ENCODE assay signal across 8 cellular contexts in the genomic region with DNA sequence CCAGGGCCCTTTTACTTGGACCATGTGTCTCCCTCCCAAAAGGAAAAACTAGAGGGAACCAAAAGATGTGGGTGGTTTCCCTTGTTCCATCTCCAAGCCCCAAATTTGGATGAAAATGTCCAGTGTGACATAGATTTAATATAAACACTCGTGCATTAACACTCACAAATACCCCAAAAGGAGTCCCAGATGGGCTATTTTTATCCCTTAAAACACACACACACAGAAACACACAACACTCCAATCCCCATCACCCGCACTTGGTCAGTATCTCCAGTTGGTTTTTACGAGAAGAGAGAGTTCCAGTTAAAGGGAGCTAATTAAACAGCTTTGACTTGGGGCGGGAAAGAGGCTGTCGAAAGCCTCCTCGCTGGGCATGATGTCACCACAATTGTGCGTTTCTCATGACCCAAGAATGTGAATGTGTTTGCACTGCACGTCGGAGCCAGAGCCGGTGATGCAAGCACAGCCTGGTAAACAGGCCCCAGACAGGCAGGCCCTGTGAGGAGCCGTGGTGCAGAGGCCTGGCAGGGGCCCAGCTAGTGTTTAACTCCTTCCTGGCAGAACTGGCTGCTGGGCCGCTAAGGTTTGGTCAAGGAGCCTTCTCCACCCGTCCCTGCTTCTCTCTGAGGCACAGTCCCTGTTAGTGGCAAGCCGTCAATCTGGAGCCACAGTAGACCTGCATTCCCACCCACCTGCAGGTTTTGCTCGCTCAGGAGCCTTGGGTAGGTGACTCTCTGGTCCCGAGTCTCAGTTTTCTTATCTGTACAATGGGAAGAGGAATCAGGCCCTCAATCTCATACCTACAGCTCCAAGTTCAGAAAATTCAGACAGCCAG. TPM values are rescaled to one million over a fixed set of nuclear protein-coding genes. Genes with fewer than 3 reads are reported as not detected.
A peak's percentile ranks its signal among the peaks of the same experiment; 100 is the strongest.
DNase-seq lines count a peak whose midpoint lies in the region; ATAC-seq, FAIRE-seq and TF ChIP-seq lines count a peak whose summit lies in the region.

No MANE protein-coding gene starts in this region.

- no peak for TF ChIP-seq RAD21 in H1 (IDR thresholded peaks at IDR 0.05 in 1 of 2, conservative IDR thresholded peaks at IDR 0.05 in 1 of 2; ENCODE audit: low read depth in 2 of 2, low read length in 2 of 2)

- H3K4me1 ChIP-seq in H1 (replicated peaks in 1 of 4; ENCODE audit: control insufficient read depth in 3 of 4, insufficient read depth in 4 of 4, low read length in 3 of 4) (peaks cover 0 to 3% (median 0%) of the 10 kb centered on the region in 4 experiments; a peak in 1 of 7 replicates), mesodermal cell (ENCODE audit: control insufficient read depth, insufficient read depth, low read length, poor library complexity, severe bottlenecking) (peaks cover 21% of the 10 kb centered on the region)

- H2AFZ ChIP-seq in H1 (ENCODE audit: low read length), result peak overlapping the region; percentile 99

- H3K79me1 ChIP-seq in H1 (ENCODE audit: low read depth, low read length), result no peaks in the 10 kb centered on the region

- H3K4me3 ChIP-seq in H1 (ENCODE audit: extremely low read depth in 1 of 4, insufficient read depth in 2 of 4, low read depth in 3 of 4, low read length in 4 of 4), result no peak overlapping the region
- no peak overlapping the region for H3K4me3 ChIP-seq in mesodermal cell (ENCODE audit: extremely low read depth, insufficient read depth, low read length, poor library complexity, severe bottlenecking)

- TF ChIP-seq EP300 in H1 (IDR thresholded peaks at IDR 0.05; ENCODE audit: borderline replicate concordance in 1 of 2, low read depth in 2 of 2, low read length in 2 of 2), result no peak

- H3K9ac ChIP-seq in H1 (replicated peaks in 1 of 4; ENCODE audit: extremely low read depth in 1 of 4, low read depth in 3 of 4, low read length in 3 of 4), result no peak overlapping the region

- H3K27me3 ChIP-seq in H1 (replicated peaks in 1 of 4; ENCODE audit: control insufficient read depth in 3 of 4, extremely low read depth in 1 of 4, insufficient read depth in 3 of 4, low read length in 3 of 4), result no peaks in the 10 kb centered on the region

- no peak overlapping the region for H2AK5ac ChIP-seq in H1 (ENCODE audit: low read depth, low read length)

- H3K23me2 ChIP-seq in H1 (ENCODE audit: low read depth, low read length), result no peaks in the 10 kb centered on the region

- no peak overlapping the region for H3K27ac ChIP-seq in H1 (ENCODE audit: low read depth, low read length)
- peak overlapping the region; percentile 94 for H3K27ac ChIP-seq in mesodermal cell (ENCODE audit: low read depth, low read length, severe bottlenecking)

- WGBS in H1 (ENCODE audit: extremely low coverage in 1 of 2, insufficient coverage in 1 of 2, insufficient read length in 1 of 2, insufficient replicate concordance in 2 of 2, low coverage in 1 of 2, low lambda C conversion rate in 2 of 2, missing lambda C conversion rate in 1 of 2), 2 experiments, result 67% methylated on average over 15 of the region's 16 CpGs; no CpG with 5 or more reads in 1 of the 2 experiments
- 27 to 29% methylated on average over 9 to 11 of the region's 16 CpGs for WGBS in mesodermal cell (ENCODE audit: insufficient coverage in 2 of 2), 2 experiments

- H3K9me3 ChIP-seq in H1 (ENCODE audit: insufficient read depth in 2 of 2, low read depth in 1 of 2, low read length in 1 of 2) (no peaks in the 10 kb centered on the region), mesodermal cell (ENCODE audit: control insufficient read depth, low read length) (no peaks in the 10 kb centered on the region)

- CTCF ChIA-PET in H1 (lab: Charles Lee; ENCODE audit: partially characterized antibody), result interaction anchor here (0.7 to 2.3 kb wide), 3 partner anchors 27 to 49 kb away, joined by 3 to 10 read pairs (median 6); no protein-coding TSS in a partner anchor

- H3K4me2 ChIP-seq in H1 (ENCODE audit: insufficient read depth in 1 of 2, low read depth in 2 of 2, low read length in 2 of 2), result no peak overlapping the region

- H2BK20ac ChIP-seq in H1 (ENCODE audit: low read length), result no peak overlapping the region

- no peak overlapping the region for H3K4ac ChIP-seq in H1 (replicated peaks; ENCODE audit: insufficient read length, low read depth, low read length)

- H2BK5ac ChIP-seq in H1 (ENCODE audit: low read depth, low read length), result 0 out of 2 replicates have a peak overlapping the region, but pooled peaks have one; percentile 52

- no peaks in the 10 kb centered on the region for H4K20me1 ChIP-seq in H1 (replicated peaks in 1 of 2; ENCODE audit: control insufficient read depth in 1 of 2, insufficient read depth in 2 of 2, low read length in 2 of 2)

- ATAC-seq in HG02678 (IDR thresholded peaks at IDR 0.05; ENCODE audit: unreplicated experiment), result no peak

- H2BK120ac ChIP-seq in H1 (replicated peaks; ENCODE audit: low read depth, low read length), result no peak overlapping the region

- no peak overlapping the region for H3K23ac ChIP-seq in H1 (ENCODE audit: insufficient read length)

- TF ChIP-seq POLR2A in H1 (IDR thresholded peaks at IDR 0.05; ENCODE audit: control extremely low read depth in 1 of 2, low read depth in 2 of 2, low read length in 2 of 2), result no peak

- no peak overlapping the region for H2BK12ac ChIP-seq in H1 (ENCODE audit: low read depth, low read length)

- no peak for TF ChIP-seq CTCF in H1 (IDR thresholded peaks at IDR 0.05; ENCODE audit: control extremely low read depth in 1 of 3, insufficient read depth in 1 of 3, low read depth in 1 of 3, low read length in 3 of 3)

- no peak overlapping the region for H3K14ac ChIP-seq in H1 (ENCODE audit: insufficient read length)

- peak overlapping the region; percentile 98; the same call in 1 of the 2 replicates for H2BK15ac ChIP-seq in H1 (ENCODE audit: low read length)

- DNase-seq in DMS153 treated with DMSO at 0.1 percent for 48 hours (lab: John Stamatoyannopoulos, UW; ENCODE audit: unreplicated experiment) (peak; percentile 56), NCI-H446 (lab: John Stamatoyannopoulos, UW) (peak; percentile 80 to 85), H1 (ENCODE audit: low read depth in 1 of 2, low spot score in 2 of 2) (no peak), urothelium cell line (ENCODE audit: low spot score) (peak; percentile 94), GM19239 (ENCODE audit: insufficient read length, low spot score) (no peak)
- DNase-seq in activated CD8-positive, alpha-beta memory T cell treated with anti-CD3 and anti-CD28 coated beads for 24 hours, result no peak

- H3K36me3 ChIP-seq in H1 (ENCODE audit: control insufficient read depth in 2 of 4, insufficient read depth in 4 of 4, low read length in 3 of 4), result no peaks in the 10 kb centered on the region
- no peaks in the 10 kb centered on the region for H3K36me3 ChIP-seq in mesodermal cell (ENCODE audit: control insufficient read depth, insufficient read depth, low read length)

- no peak overlapping the region for H3K56ac ChIP-seq in H1 (replicated peaks; ENCODE audit: insufficient read length, low read depth, low read length)

- POLR2A ChIA-PET in H1 (lab: Charles Lee; ENCODE audit: partially characterized antibody), result interaction anchor here (0.9 to 1.7 kb wide), 3 partner anchors 9 to 86 kb away, joined by 3 to 4 read pairs (median 4); a partner anchor contains a TSS

- no peak overlapping the region for H4K5ac ChIP-seq in H1 (ENCODE audit: insufficient read length, low read depth, low read length)

- no peaks in the 10 kb centered on the region for H3K79me2 ChIP-seq in H1 (ENCODE audit: control insufficient read depth in 1 of 2, insufficient read depth in 2 of 2, low read length in 2 of 2)

- FAIRE-seq in H1 (lab: Jason Lieb, UNC), result no peak
- FAIRE-seq in urothelium cell line (lab: Jason Lieb, UNC), result peak; percentile 94
- no peak for FAIRE-seq in GM19239 (lab: Jason Lieb, UNC)

- no peak overlapping the region for H4K91ac ChIP-seq in H1 (replicated peaks; ENCODE audit: insufficient read length, low read length)

- no peak overlapping the region for H4K8ac ChIP-seq in H1 (ENCODE audit: extremely low read depth, insufficient read depth, low read length)

- H3K18ac ChIP-seq in H1 (ENCODE audit: extremely low read depth, low read length), result no peak overlapping the region; the same call in 1 of the 2 replicates

TF ChIP-seq in H1, 55 proteins besides CTCF, POLR2A, EP300 and RAD21 (continues in another document):
- TF ChIP-seq SIX5 (IDR thresholded peaks at IDR 0.05; ENCODE audit: low read depth, low read length) (no peak), EZH2 (IDR thresholded peaks at IDR 0.05; ENCODE audit: low read depth, low read length, severe bottlenecking) (no peak), POLR2AphosphoS5 (IDR thresholded peaks at IDR 0.05; ENCODE audit: low read depth, low read length) (no peak)

RNA-seq across cellular contexts. Expression of a gene that starts 25.6 kb away (rescaled TPM):
- total RNA-seq in H1 (2021; fragmentation: NEBNext Ultra II Directional; extraction: Animal tissue kit (Norgen Biotek cat#: 25700)), result 20.8 and 26.5 TPM in 2 replicates
- polyA plus RNA-seq in H1 (2011; rRNA removed), result 12.3 and 27.6 TPM in 2 replicates
- 9.2 TPM for polyA plus RNA-seq in H1 (2011; cell fraction: cytosol; rRNA removed)
- 31.0 TPM for polyA plus RNA-seq in H1 (2011; cell fraction: nucleus; rRNA removed)
- polyA plus RNA-seq in H1 (2012, experiment 1 of 2), result 6.7 to 15.9 TPM (median 13.8 TPM) in 4 replicates
- polyA plus RNA-seq in H1 (2012, experiment 2 of 2), result 8.5 TPM
- polyA plus RNA-seq in H1 (2013, experiment 1 of 2), result 17.8 TPM
- polyA plus RNA-seq in H1 (2013, experiment 2 of 2), result 16.7 TPM
- 4.6 and 9.1 TPM in 2 replicates for polyA minus RNA-seq in H1 (2011; rRNA and poly(A)+ RNA removed)
- 13.0 TPM for polyA minus RNA-seq in H1 (2011; cell fraction: cytosol; rRNA and poly(A)+ RNA removed)
- 10.4 TPM for polyA minus RNA-seq in H1 (2011; cell fraction: nucleus; rRNA and poly(A)+ RNA removed)
- polyA plus RNA-seq in mesodermal cell (2013, experiment 1 of 2), result 77.2 TPM
- 67.7 TPM for polyA plus RNA-seq in mesodermal cell (2013, experiment 2 of 2)

RNA-seq across cellular contexts. Expression of a gene that starts 51.8 kb away (rescaled TPM):
- total RNA-seq in H1 (2021; fragmentation: NEBNext Ultra II Directional; extraction: Animal tissue kit (Norgen Biotek cat#: 25700)), result 21.8 and 22.7 TPM in 2 replicates
- polyA plus RNA-seq in H1 (2011; rRNA removed), result 40.0 and 57.2 TPM in 2 replicates
- 33.4 TPM for polyA plus RNA-seq in H1 (2011; cell fraction: cytosol; rRNA removed)
- 32.8 TPM for polyA plus RNA-seq in H1 (2011; cell fraction: nucleus; rRNA removed)
- 9.6 to 22.1 TPM (median 16.4 TPM) in 4 replicates for polyA plus RNA-seq in H1 (2012, experiment 1 of 2)
- 28.2 TPM for polyA plus RNA-seq in H1 (2012, experiment 2 of 2)
- 50.7 TPM for polyA plus RNA-seq in H1 (2013, experiment 1 of 2)
- polyA plus RNA-seq in H1 (2013, experiment 2 of 2), result 50.7 TPM
- polyA minus RNA-seq in H1 (2011; rRNA and poly(A)+ RNA removed), result 5.5 and 5.7 TPM in 2 replicates
- 10.1 TPM for polyA minus RNA-seq in H1 (2011; cell fraction: cytosol; rRNA and poly(A)+ RNA removed)
- polyA minus RNA-seq in H1 (2011; cell fraction: nucleus; rRNA and poly(A)+ RNA removed), result 13.7 TPM
- 78.1 TPM for polyA plus RNA-seq in mesodermal cell (2013, experiment 1 of 2)
- 61.7 TPM for polyA plus RNA-seq in mesodermal cell (2013, experiment 2 of 2)

Comparison
In these comparisons a context has a peak if more than half of its experiments do, and no peak if none do; other contexts are left out.
1. DNase-seq: peak in DMS153 treated with DMSO at 0.1 percent for 48 hours (single experiment), NCI-H446 (2 of 2) and urothelium cell line (single experiment); none in H1 (0 of 2), GM19239 (single experiment) and activated CD8-positive, alpha-beta memory T cell treated with anti-CD3 and anti-CD28 coated beads for 24 hours (single experiment).